24 cellular contexts compared by ENCODE assay signal in the genomic region with DNA sequence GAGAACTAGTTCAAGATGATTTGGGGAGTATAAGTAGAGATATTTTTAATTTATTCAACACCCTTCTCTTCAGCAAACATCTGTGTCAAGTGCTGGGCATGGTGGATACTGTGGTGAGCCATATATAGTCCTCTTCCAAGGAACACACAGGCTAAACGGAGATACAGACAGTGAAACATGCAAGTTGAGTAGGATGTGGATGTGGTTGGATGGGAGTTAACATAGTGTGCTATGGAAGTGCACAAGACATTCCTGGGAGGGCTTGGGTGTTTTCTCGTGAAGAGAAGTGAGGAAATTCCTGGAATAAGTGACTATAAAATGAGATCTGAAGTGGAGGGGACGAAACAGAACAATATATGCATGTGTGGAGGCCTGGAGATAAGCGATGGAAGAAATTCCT.
"Had no signal": no experiment of that assay in that cellular context is flagged by ENCODE, and none has a peak within 500 bp of the region (broad histone marks: within the 10 kb centered on the region; RNA-seq: fewer than 3 reads in every experiment).

No MANE protein-coding gene starts in this region.

- H3K9me3 ChIP-seq: gastrocnemius medialis, pancreas had no signal

- DNase-seq: dermis blood vessel endothelial cell; effector memory CD8-positive, alpha-beta T cell; erythroblast; foreskin fibroblast; gastrocnemius medialis; head of caudate nucleus; midbrain; natural killer cell; pancreas; retina; right lobe of liver; stimulated activated CD4-positive, alpha-beta T cell treated with anti-CD3 and anti-CD28 coated beads, Interleukin-12 subunit alpha, Interleukin-12 subunit beta, amount 100 ng/mL, for 4 hours; stimulated activated CD4-positive, alpha-beta T cell treated with anti-CD3 and anti-CD28 coated beads, Interleukin-1b, Interleukin-23, amount 100 ng/mL, for 48 hours; stimulated activated CD4-positive, alpha-beta T cell treated with anti-CD3 and anti-CD28 coated beads, Interleukin-4, amount 100 ng/mL, for 1 hour; stimulated activated CD8-positive, alpha-beta memory T cell treated with anti-CD3 and anti-CD28 coated beads, Interleukin-4, amount 100 ng/mL, for 48 hours; stimulated activated naive CD4-positive, alpha-beta T cell; stimulated activated naive CD8-positive, alpha-beta T cell treated with anti-CD3 and anti-CD28 coated beads, Interleukin-15, amount 100 ng/mL, for 72 hours; tibial artery had no signal

- H3K4me3 ChIP-seq: coronary artery, gastrocnemius medialis, lung, pancreas, right lobe of liver, smooth muscle cell, tibial artery had no signal

- H3K4me2 ChIP-seq: smooth muscle cell had no signal

- H3K4me1 ChIP-seq: gastrocnemius medialis, pancreas, right lobe of liver had no signal

- H3K27me3 ChIP-seq: gastrocnemius medialis, neutrophil, pancreas, right lobe of liver, tibial artery had no signal

- H3K36me3 ChIP-seq: neutrophil, pancreas, right lobe of liver had no signal

- H3K27ac ChIP-seq: coronary artery, gastrocnemius medialis, neutrophil, pancreas, right lobe of liver, tibial artery had no signal

- FAIRE-seq: endometrium, keratinocyte, pancreas had no signal
